16 cellular contexts compared by ENCODE assay signal in the genomic region with DNA sequence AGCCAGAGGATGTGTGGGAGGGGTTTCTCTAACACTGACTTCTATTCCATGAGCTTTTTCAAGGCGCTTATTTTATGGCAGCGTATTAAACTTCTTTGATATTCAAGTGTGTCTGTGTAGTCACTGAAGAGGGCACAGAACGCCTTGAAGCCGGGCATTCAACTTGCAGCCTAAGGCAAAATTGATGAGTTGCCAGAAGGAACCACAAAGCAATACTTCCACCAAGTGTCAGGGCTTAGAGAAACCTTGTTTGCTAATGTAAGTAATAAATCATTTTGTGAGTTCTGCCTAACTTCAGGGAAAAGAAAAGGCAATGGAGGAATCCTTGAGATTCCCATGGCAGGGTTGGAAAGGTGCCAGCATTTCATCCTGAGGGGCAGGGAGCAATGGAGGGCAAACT.
DNase-seq lines count a peak whose midpoint lies in the region; ATAC-seq and TF ChIP-seq lines count a peak whose summit lies in the region.
"Had no signal": no experiment of that assay in that cellular context is flagged by ENCODE, and none has a peak within 500 bp of the region (broad histone marks: within the 10 kb centered on the region; RNA-seq: fewer than 3 reads in every experiment).

No MANE protein-coding gene starts in this region.

- no peaks in the 10 kb centered on the region for H3K27me3 Mint-ChIP-seq in nephron (ENCODE audit: low read depth)
- no peaks in the 10 kb centered on the region for H3K27me3 Mint-ChIP-seq in activated T-helper 17 cell treated with anti-CD3 and anti-CD28 coated beads, Interleukin-2, amount 50 U/mL, for 72 hours
- H3K27me3 Mint-ChIP-seq: dendritic cell treated with granulocyte-macrophage colony-stimulating factor and Interleukin-4, amounts not matched to agents 40 ng/mL and 50 ng/mL, for 4 days; stimulated activated naive CD8-positive, alpha-beta T cell treated with anti-CD3 and anti-CD28 coated beads, Interleukin-15, amount 100 ng/mL, for 72 hours had no signal

- DNase-seq in ELR (ENCODE audit: low read depth) (peak; percentile 49), NCI-H226 (peak; percentile 79), epithelial cell of prostate (ENCODE audit: low read depth, low spot score) (peak; percentile 37), HK-2 (ENCODE audit: unreplicated experiment) (no peak), NCI-H748 (lab: John Stamatoyannopoulos, UW; ENCODE audit: unreplicated experiment) (no peak)
- DNase-seq: AML-193; NCI-H146; NCI-H774; stimulated activated naive CD8-positive, alpha-beta T cell treated with anti-CD3 and anti-CD28 coated beads, Interleukin-15, amount 100 ng/mL, for 72 hours; T-helper 2 cell had no signal

- no peaks in the 10 kb centered on the region for H3K9me3 Mint-ChIP-seq in nephron
- H3K9me3 Mint-ChIP-seq in activated T-helper 17 cell treated with anti-CD3 and anti-CD28 coated beads, Interleukin-2, amount 50 U/mL, for 72 hours: no peaks in the 10 kb centered on the region
- H3K9me3 Mint-ChIP-seq: dendritic cell treated with granulocyte-macrophage colony-stimulating factor and Interleukin-4, amounts not matched to agents 40 ng/mL and 50 ng/mL, for 4 days; stimulated activated naive CD8-positive, alpha-beta T cell treated with anti-CD3 and anti-CD28 coated beads, Interleukin-15, amount 100 ng/mL, for 72 hours had no signal

- no peak for TF ChIP-seq CTCF in nephron (IDR thresholded peaks at IDR 0.05; ENCODE audit: unreplicated experiment in 3 of 3)

- no peaks in the 10 kb centered on the region for H3K36me3 Mint-ChIP-seq in nephron (ENCODE audit: low read depth)
- H3K36me3 Mint-ChIP-seq in activated T-helper 17 cell treated with anti-CD3 and anti-CD28 coated beads, Interleukin-2, amount 50 U/mL, for 72 hours (ENCODE audit: low read depth): no peaks in the 10 kb centered on the region

- H3K27ac Mint-ChIP-seq in nephron: peak overlapping the region; percentile 53 to 75 (median 74)
- no peak overlapping the region for H3K27ac Mint-ChIP-seq in activated T-helper 17 cell treated with anti-CD3 and anti-CD28 coated beads, Interleukin-2, amount 50 U/mL, for 72 hours
- H3K27ac Mint-ChIP-seq: dendritic cell treated with granulocyte-macrophage colony-stimulating factor and Interleukin-4, amounts not matched to agents 40 ng/mL and 50 ng/mL, for 4 days; stimulated activated naive CD8-positive, alpha-beta T cell treated with anti-CD3 and anti-CD28 coated beads, Interleukin-15, amount 100 ng/mL, for 72 hours had no signal

- no peak for ATAC-seq in HG03139 (IDR thresholded peaks at IDR 0.05; ENCODE audit: unreplicated experiment)
- ATAC-seq in activated T-helper 17 cell treated with anti-CD3 and anti-CD28 coated beads, Interleukin-2, amount 50 U/mL, for 72 hours (replicated peaks): no peak
- ATAC-seq: foreskin keratinocyte; stimulated activated naive CD8-positive, alpha-beta T cell treated with anti-CD3 and anti-CD28 coated beads, Interleukin-15, amount 100 ng/mL, for 72 hours had no signal

- peaks cover 17% of the 10 kb centered on the region for H3K4me1 Mint-ChIP-seq in nephron
- H3K4me1 Mint-ChIP-seq in activated T-helper 17 cell treated with anti-CD3 and anti-CD28 coated beads, Interleukin-2, amount 50 U/mL, for 72 hours: no peaks in the 10 kb centered on the region

- H3K27ac ChIP-seq in epithelial cell of prostate: no peak overlapping the region
- H3K27ac ChIP-seq: foreskin keratinocyte, KMS-11 had no signal

- H3K4me3 Mint-ChIP-seq in nephron: no peak overlapping the region
- no peak overlapping the region for H3K4me3 Mint-ChIP-seq in activated T-helper 17 cell treated with anti-CD3 and anti-CD28 coated beads, Interleukin-2, amount 50 U/mL, for 72 hours
- H3K4me3 Mint-ChIP-seq: dendritic cell treated with granulocyte-macrophage colony-stimulating factor and Interleukin-4, amounts not matched to agents 40 ng/mL and 50 ng/mL, for 4 days; stimulated activated naive CD8-positive, alpha-beta T cell treated with anti-CD3 and anti-CD28 coated beads, Interleukin-15, amount 100 ng/mL, for 72 hours had no signal

Comparison
In these comparisons a context has a peak if more than half of its experiments do, and no peak if none do; other contexts are left out.
1. DNase-seq: peak in ELR (single experiment), NCI-H226 (single experiment) and epithelial cell of prostate (single experiment); none in HK-2 (single experiment) and NCI-H748 (single experiment).